In the genomic region with DNA sequence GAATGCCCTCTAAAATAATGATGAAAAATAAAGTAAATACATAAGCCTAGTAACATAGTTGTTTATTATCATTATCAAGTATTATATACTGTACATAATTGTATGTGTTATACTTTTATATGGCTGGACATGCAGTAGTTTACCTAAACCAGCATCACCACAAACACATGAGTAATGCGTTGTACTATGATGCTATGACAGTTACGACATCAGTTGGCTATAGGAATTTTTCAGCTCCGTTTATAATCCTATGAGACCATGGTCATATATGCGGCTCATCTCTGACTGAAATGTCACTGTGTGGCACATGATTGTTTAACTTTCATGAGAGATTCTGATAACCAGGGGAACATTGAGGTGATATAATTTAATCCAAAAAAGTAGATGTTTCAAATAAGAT, we compare ENCODE assay signal across 17 cellular contexts.
DNase-seq lines count a peak whose midpoint lies in the region; ATAC-seq and TF ChIP-seq lines count a peak whose summit lies in the region.
"Had no signal": no experiment of that assay in that cellular context is flagged by ENCODE, and none has a peak within 500 bp of the region (broad histone marks: within the 10 kb centered on the region; RNA-seq: fewer than 3 reads in every experiment).

No MANE protein-coding gene starts in this region.

- no peaks in the 10 kb centered on the region for H3K27me3 ChIP-seq in adipocyte (replicated peaks; ENCODE audit: control insufficient read depth, insufficient read depth, low read length)
- H3K27me3 ChIP-seq in CD8-positive, alpha-beta memory T cell (ENCODE audit: insufficient read depth, low read length, poor library complexity, severe bottlenecking): no peaks in the 10 kb centered on the region
- H3K27me3 ChIP-seq: BLaER1 treated with 17β-estradiol and CSF1 and Interleukin-3, amounts not matched to agents 10 nM and 100 nM had no signal

- H3K27ac Mint-ChIP-seq in CD8-positive, alpha-beta memory T cell: no peak overlapping the region
- H3K27ac Mint-ChIP-seq: CD4-positive, CD25-positive, alpha-beta regulatory T cell; HFFc6 had no signal

- no peaks in the 10 kb centered on the region for H3K36me3 Mint-ChIP-seq in CD8-positive, alpha-beta memory T cell
- H3K36me3 Mint-ChIP-seq: CD4-positive, CD25-positive, alpha-beta regulatory T cell had no signal

- H3K4me3 ChIP-seq in adipocyte (ENCODE audit: low read length): no peak overlapping the region
- H3K4me3 ChIP-seq in epithelial cell of esophagus (ENCODE audit: low read length): no peak overlapping the region
- no peak overlapping the region for H3K4me3 ChIP-seq in CD8-positive, alpha-beta memory T cell (ENCODE audit: low read length)
- H3K4me3 ChIP-seq: BLaER1 treated with 17β-estradiol and CSF1 and Interleukin-3, amounts not matched to agents 10 nM and 100 nM; GM12878; HAP-1 had no signal

- H3K9ac ChIP-seq in adipocyte (ENCODE audit: low read length): no peak overlapping the region
- H3K9ac ChIP-seq: BLaER1 treated with 17β-estradiol and CSF1 and Interleukin-3, amounts not matched to agents 10 nM and 100 nM had no signal

- peaks cover 17% of the 10 kb centered on the region for H3K4me1 ChIP-seq in adipocyte (ENCODE audit: control insufficient read depth, insufficient read depth, low read length)
- no peaks in the 10 kb centered on the region for H3K4me1 ChIP-seq in CD8-positive, alpha-beta memory T cell (ENCODE audit: insufficient read depth, low read length)
- H3K4me1 ChIP-seq: HAP-1 had no signal

- POLR2A ChIA-PET in CD8-positive, alpha-beta memory T cell (lab: Charles Lee): no interaction called here

- ATAC-seq in HG03095 (IDR thresholded peaks at IDR 0.05; ENCODE audit: unreplicated experiment): no peak
- ATAC-seq: GM12878 had no signal

- TF ChIP-seq CTCF in epithelial cell of esophagus (IDR thresholded peaks at IDR 0.05; ENCODE audit: insufficient read depth, low read depth, low read length, missing control alignments): no peak

- H3K36me3 ChIP-seq in adipocyte (ENCODE audit: control insufficient read depth, insufficient read depth, low read length, severe bottlenecking): no peaks in the 10 kb centered on the region
- H3K36me3 ChIP-seq in CD8-positive, alpha-beta memory T cell (ENCODE audit: insufficient read depth, low read length): no peaks in the 10 kb centered on the region
- H3K36me3 ChIP-seq: BLaER1 treated with 17β-estradiol and CSF1 and Interleukin-3, amounts not matched to agents 10 nM and 100 nM; HAP-1 had no signal

- H3K27me3 Mint-ChIP-seq in CD8-positive, alpha-beta memory T cell: no peaks in the 10 kb centered on the region

- DNase-seq in HCEC 1CT (peak; percentile 41), adipocyte (ENCODE audit: low read depth) (peak; percentile 20), epithelial cell of esophagus (ENCODE audit: low read depth) (peak; percentile 10), iris pigment epithelial cell (ENCODE audit: low read depth) (peak; percentile 82), occipital lobe (lab: John Stamatoyannopoulos, UW) (no peak), foreskin melanocyte (no peak)
- no peak for DNase-seq in CD8-positive, alpha-beta memory T cell
- DNase-seq: ACHN; Calu3; CD4-positive, CD25-positive, alpha-beta regulatory T cell; DMS 273 treated with DMSO at 0.1 percent for 48 hours; GOT3; HFFc6 had no signal

- CTCF ChIA-PET in CD8-positive, alpha-beta memory T cell (lab: Charles Lee): no interaction called here

- H3K9me3 Mint-ChIP-seq in CD8-positive, alpha-beta memory T cell: no peaks in the 10 kb centered on the region

- H3K4me1 Mint-ChIP-seq in CD8-positive, alpha-beta memory T cell: no peaks in the 10 kb centered on the region
- H3K4me1 Mint-ChIP-seq: CD4-positive, CD25-positive, alpha-beta regulatory T cell had no signal

- peaks cover 3% of the 10 kb centered on the region for H3K9me3 ChIP-seq in adipocyte (ENCODE audit: control insufficient read depth, low read length)
- H3K9me3 ChIP-seq in CD8-positive, alpha-beta memory T cell (ENCODE audit: low read length): no peaks in the 10 kb centered on the region
- H3K9me3 ChIP-seq: HAP-1 had no signal

- no peak overlapping the region for H3K27ac ChIP-seq in CD8-positive, alpha-beta memory T cell (ENCODE audit: low read depth, low read length)

- no peak overlapping the region for H3K4me3 Mint-ChIP-seq in CD8-positive, alpha-beta memory T cell
- H3K4me3 Mint-ChIP-seq: CD4-positive, CD25-positive, alpha-beta regulatory T cell; HFFc6 had no signal

Comparison
In these comparisons a context has a peak if more than half of its experiments do, and no peak if none do; other contexts are left out.
1. DNase-seq: peak in HCEC 1CT (single experiment), adipocyte (single experiment), epithelial cell of esophagus (single experiment) and iris pigment epithelial cell (single experiment); none in occipital lobe (single experiment), CD8-positive, alpha-beta memory T cell (0 of 5) and foreskin melanocyte (single experiment).